Comparison of ENCODE assay signal across 11 cellular contexts in genomic region chr21:46099476-46099875, GRCh38. TPM values are rescaled to one million over a fixed set of nuclear protein-coding genes. Genes with fewer than 3 reads are reported as not detected.
DNase-seq lines count a peak whose midpoint lies in the region; ATAC-seq and TF ChIP-seq lines count a peak whose summit lies in the region.
"Had no signal": no experiment of that assay in that cellular context is flagged by ENCODE, and none has a peak within 500 bp of the region (broad histone marks: within the 10 kb centered on the region; RNA-seq: fewer than 3 reads in every experiment).

No MANE protein-coding gene starts in this region.

- intact Hi-C loops in left lung (cut with DNase I) = loop anchor here in 1 of 2 donors (5.0 kb wide), 1 partner anchor 117 kb away; the partner anchor contains the start of gene COL6A1
- intact Hi-C loops in tibial artery (cut with DNase I; ENCODE audit: low total_unique reads) = no loop called here

- H3K9me3 ChIP-seq in left lung (peaks cover 0 to 4% of the 10 kb centered on the region in 2 donors), tibial artery (peaks cover 0 to 13% (median 11%) of the 10 kb centered on the region in 3 donors)

- peak; percentile 24 for ATAC-seq in left lung
- no peak for ATAC-seq in GM21619 (IDR thresholded peaks at IDR 0.05; ENCODE audit: unreplicated experiment)
- ATAC-seq: stimulated activated naive B cell treated with anti-CD40 and anti-IgM and Interleukin-4, amounts not matched to agents 10 μg/mL and 1 μg/mL and 100 μg/mL, for 72 hours had no signal

- DNase-seq in NCI-H2227 (lab: John Stamatoyannopoulos, UW; ENCODE audit: unreplicated experiment) (peak; percentile 44), NCI-H2227 treated with DMSO at 0.1 percent for 48 hours (lab: John Stamatoyannopoulos, UW) (no peak), cardiac fibroblast (ENCODE audit: low read depth in 2 of 2) (peak; percentile 47 to 53), left lung (peak; percentile 30 to 72), tibial artery (peak; percentile 47 to 75), glomerular visceral epithelial cell (ENCODE audit: extremely low spot score) (no peak), GF-D8 (lab: John Stamatoyannopoulos, UW) (no peak)
- DNase-seq: NCI-H1092 treated with DMSO at 0.1 percent for 48 hours; stimulated activated naive B cell treated with anti-CD40 and anti-IgM and Interleukin-4, amounts not matched to agents 10 μg/mL and 1 μg/mL and 100 μg/mL, for 72 hours had no signal

- peaks cover 0 to 5% of the 10 kb centered on the region in 2 donors for H3K4me1 ChIP-seq in left lung
- H3K4me1 ChIP-seq in tibial artery = peaks cover 0 to 29% (median 16%) of the 10 kb centered on the region in 4 donors

- H3K4me3 ChIP-seq in cardiac fibroblast (replicated peaks in 1 of 2; ENCODE audit: low read depth in 2 of 2, low read length in 2 of 2) (peak overlapping the region; percentile 75 to 82), left lung (peak overlapping the region; percentile 48 to 53), tibial artery (peak overlapping the region; percentile 82 to 97)

- H3K27ac ChIP-seq in left lung (peak overlapping the region in 1 of 2 donors; percentile 26), tibial artery (peak overlapping the region; percentile 95 to 100)
- H3K27ac ChIP-seq: 22Rv1 had no signal

- TF ChIP-seq CTCF in cardiac fibroblast (IDR thresholded peaks at IDR 0.05; ENCODE audit: low read depth, low read length) (no peak), left lung (IDR thresholded peaks at IDR 0.05) (no peak), tibial artery (IDR thresholded peaks at IDR 0.05) (no peak)

- H3K36me3 ChIP-seq in left lung (no peaks in the 10 kb centered on the region), tibial artery (peaks cover 0 to 8% (median 0%) of the 10 kb centered on the region in 3 donors)

- H3K27me3 ChIP-seq in left lung (peaks cover 24 to 68% of the 10 kb centered on the region in 2 donors), tibial artery (no peaks in the 10 kb centered on the region)

RNA-seq across cellular contexts. Expression of gene COL6A2, which starts 1.6 kb away (rescaled TPM):
- total RNA-seq in left lung = 100 to 1,000 TPM; 405 to 474 TPM

RNA-seq across cellular contexts. Expression of gene FTCD, which starts 55.9 kb away (rescaled TPM):
- under 1 TPM; 0.29 to 0.38 TPM for total RNA-seq in left lung

Comparison
In these comparisons a context has a peak if more than half of its experiments do, and no peak if none do; other contexts are left out.
1. DNase-seq: peak in NCI-H2227 (single experiment), cardiac fibroblast (2 of 2), left lung (2 of 2) and tibial artery (2 of 2); none in NCI-H2227 treated with DMSO at 0.1 percent for 48 hours (single experiment), glomerular visceral epithelial cell (single experiment) and GF-D8 (single experiment).
2. Peak in every context shown above with its lines, with median percentiles within 50 percentile points of each other: H3K4me3 ChIP-seq.